Comparison of ENCODE assay signal across 35 cellular contexts in genomic region chr1:64302194-64302593, GRCh38.
DNase-seq lines count a peak whose midpoint lies in the region; ATAC-seq, FAIRE-seq and TF ChIP-seq lines count a peak whose summit lies in the region.
"Had no signal": no experiment of that assay in that cellular context is flagged by ENCODE, and none has a peak within 500 bp of the region (broad histone marks: within the 10 kb centered on the region; RNA-seq: fewer than 3 reads in every experiment).

No MANE protein-coding gene starts in this region.

- no peak overlapping the region for H3K4me3 Mint-ChIP-seq in activated naive CD4-positive, alpha-beta T cell treated with anti-CD3 and anti-CD28 coated beads, Interleukin-2, amount 50 U/mL, for 24 hours
- no peak overlapping the region for H3K4me3 Mint-ChIP-seq in MCF 10A (ENCODE audit: unreplicated experiment)
- H3K4me3 Mint-ChIP-seq: B cell; CD14-positive monocyte; CD4-positive, alpha-beta T cell; CD4-positive, CD25-positive, alpha-beta regulatory T cell; CD8-positive, alpha-beta memory T cell; CD8-positive, alpha-beta T cell had no signal

- H3K4me2 ChIP-seq in mammary epithelial cell (ENCODE audit: insufficient read depth, low read depth, low read length) (no peak overlapping the region), K562 (ENCODE audit: insufficient read depth, low read length) (no peak overlapping the region)
- H3K4me2 ChIP-seq: A549; BLaER1; BLaER1 treated with 17β-estradiol and CSF1 and Interleukin-3, amounts not matched to agents 10 nM and 100 nM had no signal

- H3K79me2 ChIP-seq in mammary epithelial cell (ENCODE audit: insufficient read depth, low read length) (no peaks in the 10 kb centered on the region), K562 (ENCODE audit: control insufficient read depth, insufficient read depth, low read length) (no peaks in the 10 kb centered on the region)

- CTCF ChIA-PET in MCF 10A (lab: Yijun Ruan, JAX): no interaction called here
- CTCF ChIA-PET in mammary epithelial cell (lab: Charles Lee; ENCODE audit: low non-redundant PET): no interaction called here
- CTCF ChIA-PET in HEK293 (lab: Yijun Ruan, JAX): no interaction called here
- CTCF ChIA-PET in K562 (lab: Yijun Ruan, JAX; ENCODE audit: low intra/inter-chr PET ratio): no interaction called here

- no peaks in the 10 kb centered on the region for H3K36me3 ChIP-seq in mammary epithelial cell (ENCODE audit: insufficient read depth, low read length)
- no peaks in the 10 kb centered on the region for H3K36me3 ChIP-seq in HEK293 (ENCODE audit: control insufficient read depth in 2 of 2, insufficient read depth in 1 of 2, low read length in 2 of 2)
- H3K36me3 ChIP-seq in K562 (ENCODE audit: control insufficient read depth, insufficient read depth, low read length): no peaks in the 10 kb centered on the region
- H3K36me3 ChIP-seq: BE2C; BLaER1; BLaER1 treated with 17β-estradiol and CSF1 and Interleukin-3, amounts not matched to agents 10 nM and 100 nM had no signal

- no peak for ATAC-seq in K562
- ATAC-seq in HG03432 (IDR thresholded peaks at IDR 0.05; ENCODE audit: unreplicated experiment): no peak
- no peak for ATAC-seq in HG02973 (IDR thresholded peaks at IDR 0.05; ENCODE audit: unreplicated experiment)
- ATAC-seq: A549; CD8-positive, alpha-beta T cell had no signal

- no peak for DNase-seq in activated naive CD4-positive, alpha-beta T cell treated with anti-CD3 and anti-CD28 coated beads, Interleukin-2, amount 50 U/mL, for 16 hours
- DNase-seq in MCF 10A (ENCODE audit: unreplicated experiment) (no peak), mammary epithelial cell (no peak), K562 (ENCODE audit: extremely low read depth in 1 of 4, low spot score in 3 of 4) (no peak)
- DNase-seq: 8988T; ACHN; AML-193; BE2C; C1 segment of cervical spinal cord; Caco-2; Calu3; CD4-positive, alpha-beta memory T cell; CD4-positive, alpha-beta T cell; CD4-positive, CD25-positive, alpha-beta regulatory T cell; CD8-positive, alpha-beta memory T cell; CD8-positive, alpha-beta T cell; COR-L47; DMS 273 treated with DMSO at 0.1 percent for 48 hours; DMS153; DMS53; DMS79; DMS79 treated with DMSO at 0.1 percent for 48 hours; DND-41 had no signal

- H3K9me3 ChIP-seq in mammary epithelial cell (replicated peaks; ENCODE audit: insufficient read depth, low read length): no peaks in the 10 kb centered on the region
- H3K9me3 ChIP-seq in HEK293 (ENCODE audit: control insufficient read depth, insufficient read depth, low read depth, low read length): no peaks in the 10 kb centered on the region; the same call in 1 of the 2 replicates
- H3K9me3 ChIP-seq in K562 (replicated peaks; ENCODE audit: control insufficient read depth, insufficient read depth, low read depth, low read length): no peaks in the 10 kb centered on the region
- H3K9me3 ChIP-seq: BE2C, Caco-2 had no signal

- in situ Hi-C loops in mammary epithelial cell (cut with MboI; ENCODE audit: low sequenced_read_pairs in 2 of 2) (no loop called here), K562 (cut with MboI) (no loop called here)

- peaks cover 14% of the 10 kb centered on the region for H3K27me3 Mint-ChIP-seq in activated naive CD4-positive, alpha-beta T cell treated with anti-CD3 and anti-CD28 coated beads, Interleukin-2, amount 50 U/mL, for 24 hours
- H3K27me3 Mint-ChIP-seq in MCF 10A (ENCODE audit: insufficient read depth, unreplicated experiment): no peaks in the 10 kb centered on the region

- H3K4me1 ChIP-seq in mammary epithelial cell (ENCODE audit: insufficient read depth, low read length) (no peaks in the 10 kb centered on the region), HEK293 (ENCODE audit: control insufficient read depth, insufficient read depth, low read length) (no peaks in the 10 kb centered on the region), K562 (replicated peaks in 1 of 2; ENCODE audit: control insufficient read depth in 2 of 2, insufficient read depth in 2 of 2, low read length in 2 of 2) (no peaks in the 10 kb centered on the region)
- H3K4me1 ChIP-seq: A549, BE2C, Caco-2 had no signal

- H3K4me1 Mint-ChIP-seq in activated naive CD4-positive, alpha-beta T cell treated with anti-CD3 and anti-CD28 coated beads, Interleukin-2, amount 50 U/mL, for 24 hours: no peaks in the 10 kb centered on the region
- H3K4me1 Mint-ChIP-seq in MCF 10A (ENCODE audit: insufficient read depth, unreplicated experiment): no peaks in the 10 kb centered on the region
- H3K4me1 Mint-ChIP-seq: B cell; CD14-positive monocyte; CD4-positive, alpha-beta memory T cell; CD4-positive, CD25-positive, alpha-beta regulatory T cell; CD8-positive, alpha-beta memory T cell had no signal

- WGBS in mammary epithelial cell (ENCODE audit: low coverage, missing lambda C conversion rate): 84% methylated on average over 3 of the region's 3 CpGs
- WGBS in K562 (ENCODE audit: insufficient coverage, low coverage, missing lambda C conversion rate): 0% methylated on average over 3 of the region's 3 CpGs

- no peak for FAIRE-seq in K562 (lab: Jason Lieb, UNC)
- FAIRE-seq: A549, D721Med had no signal

- H3K9ac ChIP-seq in mammary epithelial cell (ENCODE audit: insufficient read depth, low read length) (no peak overlapping the region), K562 (ENCODE audit: insufficient read depth in 1 of 2, low read depth in 2 of 2, low read length in 2 of 2) (no peak overlapping the region)
- H3K9ac ChIP-seq: BLaER1; BLaER1 treated with 17β-estradiol and CSF1 and Interleukin-3, amounts not matched to agents 10 nM and 100 nM had no signal

- H3K4me3 ChIP-seq in mammary epithelial cell (replicated peaks in 1 of 3; ENCODE audit: insufficient read depth in 1 of 3, low read depth in 2 of 3, low read length in 3 of 3) (no peak overlapping the region), HEK293 (ENCODE audit: low read depth, low read length) (no peak overlapping the region), K562 (no peak overlapping the region)
- H3K4me3 ChIP-seq: A549; BLaER1; BLaER1 treated with 17β-estradiol and CSF1 and Interleukin-3, amounts not matched to agents 10 nM and 100 nM had no signal

- BruUV-seq in MCF 10A (replicated peaks; lab: Mats Ljungman, UMichigan) (no TSS peak), mammary epithelial cell (replicated peaks; lab: Mats Ljungman, UMichigan) (no TSS peak), K562 (replicated peaks; lab: Mats Ljungman, UMichigan) (no TSS peak)

- TF ChIP-seq RAD21 in K562 (CRISPR knock-in tag; conservative IDR thresholded peaks at IDR 0.05 in 1 of 2, IDR thresholded peaks at IDR 0.05 in 1 of 2): no peak

- no peaks in the 10 kb centered on the region for H4K20me1 ChIP-seq in mammary epithelial cell (ENCODE audit: insufficient read depth, low read length)
- H4K20me1 ChIP-seq in K562 (replicated peaks; ENCODE audit: control insufficient read depth, insufficient read depth, low read length): no peaks in the 10 kb centered on the region
- H4K20me1 ChIP-seq: BLaER1; BLaER1 treated with 17β-estradiol and CSF1 and Interleukin-3, amounts not matched to agents 10 nM and 100 nM had no signal

- dilution Hi-C loops in mammary epithelial cell (cut with HindIII; ENCODE audit: low sequenced_read_pairs): no loop called here

- H3K27ac ChIP-seq in mammary epithelial cell (ENCODE audit: insufficient read depth, low read depth, low read length) (no peak overlapping the region), HEK293 (ENCODE audit: extremely low read depth, low read depth, low read length) (no peak overlapping the region), K562 (ENCODE audit: extremely low read depth, low read depth, low read length) (no peak overlapping the region)
- H3K27ac ChIP-seq: 22Rv1; A549; BLaER1; BLaER1 treated with 17β-estradiol and CSF1 and Interleukin-3, amounts not matched to agents 10 nM and 100 nM; C4-2B had no signal

- no peaks in the 10 kb centered on the region for H3K9me1 ChIP-seq in K562 (ENCODE audit: control insufficient read depth, insufficient read depth, low read length)

- H3K9me3 Mint-ChIP-seq in activated naive CD4-positive, alpha-beta T cell treated with anti-CD3 and anti-CD28 coated beads, Interleukin-2, amount 50 U/mL, for 24 hours: peaks cover 5% of the 10 kb centered on the region
- H3K9me3 Mint-ChIP-seq in MCF 10A (ENCODE audit: unreplicated experiment): no peaks in the 10 kb centered on the region
- H3K9me3 Mint-ChIP-seq: CD14-positive monocyte; CD4-positive, alpha-beta T cell; CD8-positive, alpha-beta T cell had no signal

- H3K27ac Mint-ChIP-seq in activated naive CD4-positive, alpha-beta T cell treated with anti-CD3 and anti-CD28 coated beads, Interleukin-2, amount 50 U/mL, for 24 hours: peak overlapping the region; percentile 70
- peak overlapping the region; percentile 29 for H3K27ac Mint-ChIP-seq in MCF 10A (ENCODE audit: low read depth, unreplicated experiment)
- H3K27ac Mint-ChIP-seq: B cell; CD4-positive, alpha-beta memory T cell; CD4-positive, alpha-beta T cell; CD8-positive, alpha-beta memory T cell; CD8-positive, alpha-beta T cell had no signal

- no peak for TF ChIP-seq POLR2A in K562 (conservative IDR thresholded peaks at IDR 0.05)

- H2AFZ ChIP-seq in mammary epithelial cell (ENCODE audit: low read depth, low read length) (no peak overlapping the region), K562 (ENCODE audit: low read depth, low read length) (no peak overlapping the region)

- intact Hi-C loops in MCF 10A (cut with micrococcal nuclease): no loop called here
- intact Hi-C loops in mammary epithelial cell (cut with micrococcal nuclease): no loop called here
- intact Hi-C loops in K562 (cut with micrococcal nuclease): no loop called here

- no peak for TF ChIP-seq EP300 in K562 (IDR thresholded peaks at IDR 0.05; ENCODE audit: low read length)

- TF ChIP-seq CTCF in MCF 10A (IDR thresholded peaks at IDR 0.05; ENCODE audit: unreplicated experiment): no peak
- no peak for TF ChIP-seq CTCF in mammary epithelial cell (conservative IDR thresholded peaks at IDR 0.05 in 1 of 2, IDR thresholded peaks at IDR 0.05 in 1 of 2; ENCODE audit: extremely low read depth in 1 of 2, insufficient read depth in 1 of 2, low read depth in 1 of 2, low read length in 2 of 2)
- TF ChIP-seq CTCF in HEK293 (tag by site-specific recombination; IDR thresholded peaks at IDR 0.05): no peak
- no peak for TF ChIP-seq CTCF in K562 (IDR thresholded peaks at IDR 0.05 in 2 of 3, conservative IDR thresholded peaks at IDR 0.05 in 1 of 3; ENCODE audit: insufficient read depth in 2 of 3, low read depth in 1 of 3, low read length in 3 of 3)

- H3K36me3 Mint-ChIP-seq in activated naive CD4-positive, alpha-beta T cell treated with anti-CD3 and anti-CD28 coated beads, Interleukin-2, amount 50 U/mL, for 24 hours: no peaks in the 10 kb centered on the region
- H3K36me3 Mint-ChIP-seq in MCF 10A (ENCODE audit: insufficient read depth, unreplicated experiment): no peaks in the 10 kb centered on the region
- H3K36me3 Mint-ChIP-seq: CD14-positive monocyte; CD4-positive, alpha-beta memory T cell; CD4-positive, CD25-positive, alpha-beta regulatory T cell; CD8-positive, alpha-beta memory T cell; CD8-positive, alpha-beta T cell had no signal

- H3K27me3 ChIP-seq in mammary epithelial cell (ENCODE audit: insufficient read depth, low read length) (no peaks in the 10 kb centered on the region), K562 (ENCODE audit: control insufficient read depth in 2 of 2, insufficient read depth in 2 of 2, low read length in 2 of 2) (no peaks in the 10 kb centered on the region)
- H3K27me3 ChIP-seq: BE2C; BLaER1; BLaER1 treated with 17β-estradiol and CSF1 and Interleukin-3, amounts not matched to agents 10 nM and 100 nM had no signal

- POLR2A ChIA-PET in MCF 10A (lab: Yijun Ruan, JAX): no interaction called here
- POLR2A ChIA-PET in HEK293 (lab: Yijun Ruan, JAX): no interaction called here
- POLR2A ChIA-PET in K562 (lab: Yijun Ruan, JAX): no interaction called here
